ENCODE assay signal across 23 cellular contexts in the genomic region with DNA sequence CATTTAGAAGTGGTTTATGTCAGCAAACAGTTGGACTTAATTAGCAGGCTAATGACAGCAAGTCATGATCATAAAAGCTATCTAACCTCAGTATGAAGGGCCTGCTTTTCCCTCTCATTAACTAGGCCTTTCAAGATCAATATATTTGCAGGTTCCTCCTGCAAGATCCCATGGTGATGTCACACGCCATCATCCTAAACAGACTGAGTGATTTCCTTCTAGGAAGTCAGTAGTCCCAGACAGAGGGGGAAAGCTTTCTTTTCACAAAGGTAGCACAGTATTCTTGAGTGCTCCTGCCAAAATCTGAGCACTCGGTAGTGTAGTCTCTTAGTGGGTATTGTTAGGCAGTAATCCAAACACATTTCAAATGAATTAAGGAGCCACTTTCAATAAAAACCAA. TPM values are rescaled to one million over a fixed set of nuclear protein-coding genes. Genes with fewer than 3 reads are reported as not detected.
DNase-seq lines count a peak whose midpoint lies in the region; ATAC-seq and TF ChIP-seq lines count a peak whose summit lies in the region.
"Had no signal": no experiment of that assay in that cellular context is flagged by ENCODE, and none has a peak within 500 bp of the region (broad histone marks: within the 10 kb centered on the region; RNA-seq: fewer than 3 reads in every experiment).

No MANE protein-coding gene starts in this region.

- no peak overlapping the region for H3K27ac ChIP-seq in esophagus muscularis mucosa (replicated peaks in 1 of 4)
- H3K27ac ChIP-seq: 22Rv1, GM23248, HL-60, SJSA1 had no signal

- no peak for TF ChIP-seq EP300 in esophagus muscularis mucosa (IDR thresholded peaks at IDR 0.05)

- peaks cover 6 to 75% (median 51%) of the 10 kb centered on the region in 4 donors for H3K36me3 ChIP-seq in esophagus muscularis mucosa

- peaks cover 0 to 18% (median under 1%) of the 10 kb centered on the region in 4 donors for H3K4me1 ChIP-seq in esophagus muscularis mucosa

- no peak overlapping the region for H3K4me3 ChIP-seq in esophagus muscularis mucosa
- H3K4me3 ChIP-seq: GM23248, SJSA1 had no signal

- no peak for TF ChIP-seq CTCF in esophagus muscularis mucosa (IDR thresholded peaks at IDR 0.05)

- H3K9me3 ChIP-seq in esophagus muscularis mucosa = no peaks in the 10 kb centered on the region
- H3K9me3 ChIP-seq: BE2C, SJSA1 had no signal

- 93% methylated on average over 2 of the region's 2 CpGs for WGBS in esophagus muscularis mucosa

- DNase-seq in NCI-H146 (lab: John Stamatoyannopoulos, UW) (peak; percentile 1), NCI-H146 treated with DMSO at 0.1 percent for 48 hours (lab: John Stamatoyannopoulos, UW; ENCODE audit: unreplicated experiment) (no peak), NCI-H1105 (lab: John Stamatoyannopoulos, UW) (peak; percentile 48), NCI-H69 (lab: John Stamatoyannopoulos, UW) (peak; percentile 71), esophagus muscularis mucosa (ENCODE audit: extremely low spot score) (no peak)
- DNase-seq: ACHN; BE2C; CD8-positive, alpha-beta memory T cell; GM23248; H7; Karpas-422; NCI-H1092; NCI-H1436 treated with DMSO at 0.1 percent for 48 hours; NCI-H2081; NCI-H446; NCI-H524 treated with DMSO at 0.1 percent for 48 hours; Right ventricle myocardium superior; RPMI8226 had no signal

- ATAC-seq in HG03045 (IDR thresholded peaks at IDR 0.05; ENCODE audit: unreplicated experiment) (no peak), GM21360 (IDR thresholded peaks at IDR 0.05; ENCODE audit: unreplicated experiment) (no peak)

- intact Hi-C loops in esophagus muscularis mucosa (cut with DNase I) = no loop called here

- no peaks in the 10 kb centered on the region for H3K27me3 ChIP-seq in esophagus muscularis mucosa
- H3K27me3 ChIP-seq: BE2C, SJSA1 had no signal

- no peak for TF ChIP-seq POLR2A in esophagus muscularis mucosa (IDR thresholded peaks at IDR 0.05; ENCODE audit: low read depth)

RNA-seq across cellular contexts. Expression of gene UIMC1, which starts 52.5 kb away (rescaled TPM):
- total RNA-seq in esophagus muscularis mucosa = 10 to 100 TPM; 34.7 to 51.1 (median 48.9) TPM

RNA-seq across cellular contexts. Expression of gene HK3, which starts 54.9 kb away (rescaled TPM):
- total RNA-seq in esophagus muscularis mucosa = 10 to 100 TPM in 1 of 4 donors, 1 to 10 TPM in 3; 3.8 to 11.6 (median 6.9) TPM
- total RNA-seq: GM23248, H7, SJSA1 had no signal

Comparison
In these comparisons a context has a peak if more than half of its experiments do, and no peak if none do; other contexts are left out.
1. DNase-seq: peak in NCI-H146 (single experiment), NCI-H1105 (single experiment) and NCI-H69 (single experiment); none in NCI-H146 treated with DMSO at 0.1 percent for 48 hours (single experiment) and esophagus muscularis mucosa (single experiment).